ENCODE assay signal across 9 cellular contexts in the genomic region with DNA sequence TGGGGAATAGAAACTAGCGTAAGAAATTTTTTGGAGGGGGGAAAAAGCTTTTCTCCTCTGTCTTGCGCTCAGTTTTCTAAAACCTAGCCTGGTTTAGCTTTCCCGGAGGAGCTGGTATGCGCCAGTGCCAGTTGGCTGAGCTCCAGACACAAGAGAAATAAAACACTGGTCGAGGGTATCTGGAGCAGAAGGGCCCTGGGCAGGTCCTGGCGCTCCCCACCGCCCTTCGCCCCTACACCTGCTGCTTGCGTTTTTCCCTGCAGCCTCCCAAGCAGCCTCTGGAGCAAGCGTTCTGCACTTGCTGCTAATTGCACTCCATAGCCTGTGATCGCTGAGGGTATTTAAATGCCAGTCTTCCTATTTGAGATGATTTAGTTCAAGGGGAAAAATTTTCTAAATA. TPM values are rescaled to one million over a fixed set of nuclear protein-coding genes. Genes with fewer than 3 reads are reported as not detected.
DNase-seq lines count a peak whose midpoint lies in the region; ATAC-seq and TF ChIP-seq lines count a peak whose summit lies in the region.
"Had no signal": no experiment of that assay in that cellular context is flagged by ENCODE, and none has a peak within 500 bp of the region (broad histone marks: within the 10 kb centered on the region; RNA-seq: fewer than 3 reads in every experiment).

No MANE protein-coding gene starts in this region.

- no peak overlapping the region for H3K27ac ChIP-seq in tibial artery
- H3K27ac ChIP-seq: SJCRH30 had no signal

- peaks cover 41% of the 10 kb centered on the region for H3K27me3 Mint-ChIP-seq in brain
- H3K27me3 Mint-ChIP-seq in activated T-helper 1 cell treated with anti-CD3 and anti-CD28 coated beads, Interleukin-12 subunit alpha, Interleukin-12 subunit beta, Interleukin-2, Interleukin-4 antibody, amounts not matched to agents 30 ng/mL and 10 ng/mL and 1 ng/mL, durations not matched to agents 14 hours and 24 hours and 36 hours (ENCODE audit: insufficient read depth) = peaks cover 35% of the 10 kb centered on the region

- no peaks in the 10 kb centered on the region for H3K9me3 Mint-ChIP-seq in brain
- H3K9me3 Mint-ChIP-seq in activated T-helper 1 cell treated with anti-CD3 and anti-CD28 coated beads, Interleukin-12 subunit alpha, Interleukin-12 subunit beta, Interleukin-2, Interleukin-4 antibody, amounts not matched to agents 30 ng/mL and 10 ng/mL and 1 ng/mL, durations not matched to agents 14 hours and 24 hours and 36 hours = no peaks in the 10 kb centered on the region

- TF ChIP-seq CTCF in brain (conservative IDR thresholded peaks at IDR 0.05) (no peak), tibial artery (IDR thresholded peaks at IDR 0.05) (no peak)

- no peak for ATAC-seq in GM19328 (IDR thresholded peaks at IDR 0.05; ENCODE audit: unreplicated experiment)

- no peaks in the 10 kb centered on the region for H3K36me3 ChIP-seq in tibial artery
- H3K36me3 ChIP-seq: SJCRH30 had no signal

- H3K27ac Mint-ChIP-seq in brain = no peak overlapping the region
- no peak overlapping the region for H3K27ac Mint-ChIP-seq in activated T-helper 1 cell treated with anti-CD3 and anti-CD28 coated beads, Interleukin-12 subunit alpha, Interleukin-12 subunit beta, Interleukin-2, Interleukin-4 antibody, amounts not matched to agents 30 ng/mL and 10 ng/mL and 1 ng/mL, durations not matched to agents 14 hours and 24 hours and 36 hours

- DNase-seq in NCI-H2171 treated with DMSO at 0.1 percent for 48 hours (lab: John Stamatoyannopoulos, UW) = peak; percentile 34
- no peak for DNase-seq in NCI-H2171 (lab: John Stamatoyannopoulos, UW)
- DNase-seq in iPS-NIHi7 (ENCODE audit: extremely low spot score) = peak; percentile 24
- no peak for DNase-seq in tibial artery
- no peak for DNase-seq in putamen (ENCODE audit: low spot score)
- no peak for DNase-seq in activated T-helper 1 cell treated with anti-CD3 and anti-CD28 coated beads, Interleukin-12 subunit alpha, Interleukin-12 subunit beta, Interleukin-2, Interleukin-4 antibody, amounts not matched to agents 30 ng/mL and 10 ng/mL and 1 ng/mL, durations not matched to agents 14 hours and 24 hours and 36 hours (ENCODE audit: low spot score)

- H3K4me3 Mint-ChIP-seq in brain = peak overlapping the region; percentile 81 to 84 (median 82)
- H3K4me3 Mint-ChIP-seq in activated T-helper 1 cell treated with anti-CD3 and anti-CD28 coated beads, Interleukin-12 subunit alpha, Interleukin-12 subunit beta, Interleukin-2, Interleukin-4 antibody, amounts not matched to agents 30 ng/mL and 10 ng/mL and 1 ng/mL, durations not matched to agents 14 hours and 24 hours and 36 hours = no peak overlapping the region

- no peaks in the 10 kb centered on the region for H3K9me3 ChIP-seq in tibial artery
- H3K9me3 ChIP-seq: SJCRH30 had no signal

- peak overlapping the region; percentile 37 to 55 for H3K4me3 ChIP-seq in tibial artery
- H3K4me3 ChIP-seq: SJCRH30 had no signal

- intact Hi-C loops in tibial artery (cut with DNase I; ENCODE audit: low total_unique reads) = no loop called here
- intact Hi-C loops in activated T-helper 1 cell treated with anti-CD3 and anti-CD28 coated beads, Interleukin-12 subunit alpha, Interleukin-12 subunit beta, Interleukin-2, Interleukin-4 antibody, amounts not matched to agents 30 ng/mL and 10 ng/mL and 1 ng/mL, durations not matched to agents 14 hours and 24 hours and 36 hours (cut with micrococcal nuclease) = no loop called here

- H3K27me3 ChIP-seq in tibial artery = peaks cover 0 to 9% of the 10 kb centered on the region in 2 donors
- H3K27me3 ChIP-seq: SJCRH30 had no signal

- H3K4me1 ChIP-seq in tibial artery = peaks cover 0 to 17% (median 11%) of the 10 kb centered on the region in 4 donors
- H3K4me1 ChIP-seq: SJCRH30 had no signal

- no peaks in the 10 kb centered on the region for H3K36me3 Mint-ChIP-seq in brain
- H3K36me3 Mint-ChIP-seq in activated T-helper 1 cell treated with anti-CD3 and anti-CD28 coated beads, Interleukin-12 subunit alpha, Interleukin-12 subunit beta, Interleukin-2, Interleukin-4 antibody, amounts not matched to agents 30 ng/mL and 10 ng/mL and 1 ng/mL, durations not matched to agents 14 hours and 24 hours and 36 hours (ENCODE audit: low read depth) = no peaks in the 10 kb centered on the region

- peaks cover 28% of the 10 kb centered on the region for H3K4me1 Mint-ChIP-seq in brain
- H3K4me1 Mint-ChIP-seq in activated T-helper 1 cell treated with anti-CD3 and anti-CD28 coated beads, Interleukin-12 subunit alpha, Interleukin-12 subunit beta, Interleukin-2, Interleukin-4 antibody, amounts not matched to agents 30 ng/mL and 10 ng/mL and 1 ng/mL, durations not matched to agents 14 hours and 24 hours and 36 hours (ENCODE audit: low read depth) = peaks cover 7% of the 10 kb centered on the region

RNA-seq across cellular contexts. Expression of a gene that starts 0.8 kb away (rescaled TPM):
- not detected for polyA plus RNA-seq in brain (ENCODE audit: insufficient read depth, low read depth, low replicate concordance)
- total RNA-seq in activated T-helper 1 cell treated with anti-CD3 and anti-CD28 coated beads, Interleukin-12 subunit alpha, Interleukin-12 subunit beta, Interleukin-2, Interleukin-4 antibody, amounts not matched to agents 30 ng/mL and 10 ng/mL and 1 ng/mL, durations not matched to agents 14 hours and 24 hours and 36 hours = not detected in 2 replicates
- total RNA-seq: SJCRH30 had no signal

RNA-seq across cellular contexts. Expression of a gene that starts 57.5 kb away (rescaled TPM):
- not detected for polyA plus RNA-seq in brain (ENCODE audit: insufficient read depth, low read depth, low replicate concordance)
- total RNA-seq in activated T-helper 1 cell treated with anti-CD3 and anti-CD28 coated beads, Interleukin-12 subunit alpha, Interleukin-12 subunit beta, Interleukin-2, Interleukin-4 antibody, amounts not matched to agents 30 ng/mL and 10 ng/mL and 1 ng/mL, durations not matched to agents 14 hours and 24 hours and 36 hours = not detected in 2 replicates
- total RNA-seq: SJCRH30 had no signal

Comparison
In these comparisons a context has a peak if more than half of its experiments do, and no peak if none do; other contexts are left out.
1. DNase-seq: peak in NCI-H2171 treated with DMSO at 0.1 percent for 48 hours (single experiment) and iPS-NIHi7 (single experiment); none in NCI-H2171 (single experiment), tibial artery (0 of 2), putamen (single experiment) and activated T-helper 1 cell treated with anti-CD3 and anti-CD28 coated beads, Interleukin-12 subunit alpha, Interleukin-12 subunit beta, Interleukin-2, Interleukin-4 antibody, amounts not matched to agents 30 ng/mL and 10 ng/mL and 1 ng/mL, durations not matched to agents 14 hours and 24 hours and 36 hours (single experiment).